In genomic region chr11:126304457-126305072, GRCh38 we compare ENCODE assay signal across 2 cellular contexts.
TF ChIP-seq lines count a peak whose summit lies in the region.

No MANE protein-coding gene starts in this region.

TF ChIP-seq in PFSK-1, 5 proteins besides CTCF, POLR2A, EP300 and RAD21:
- no peak for TF ChIP-seq TAF1 (IDR thresholded peaks at IDR 0.05; ENCODE audit: borderline replicate concordance, insufficient read depth, low read length)
- TF ChIP-seq SIN3A (IDR thresholded peaks at IDR 0.05; ENCODE audit: borderline replicate concordance, insufficient read depth, low read length), result 0 out of 2 replicates have a peak, but pooled peaks have one; percentile 2

TF ChIP-seq in H1, 55 proteins besides CTCF, POLR2A, EP300 and RAD21:
- TF ChIP-seq CEBPB (IDR thresholded peaks at IDR 0.05; ENCODE audit: low read depth, low read length) (no peak), FOSL1 (IDR thresholded peaks at IDR 0.05; ENCODE audit: insufficient read depth, low read depth, low read length) (no peak), RXRA (IDR thresholded peaks at IDR 0.05; ENCODE audit: insufficient read depth, low read depth, low read length) (no peak), SIX5 (IDR thresholded peaks at IDR 0.05; ENCODE audit: low read depth, low read length) (no peak), BRCA1 (IDR thresholded peaks at IDR 0.05; ENCODE audit: low read depth, low read length) (no peak), SP2 (IDR thresholded peaks at IDR 0.05; ENCODE audit: low read length) (no peak), CHD2 (IDR thresholded peaks at IDR 0.05; ENCODE audit: low read length) (no peak), ATF3 (IDR thresholded peaks at IDR 0.05; ENCODE audit: insufficient read depth, low read depth, low read length) (no peak), TEAD4 (IDR thresholded peaks at IDR 0.05; ENCODE audit: low read depth, low read length) (no peak), ASH2L (IDR thresholded peaks at IDR 0.05; ENCODE audit: low read length) (no peak), POU5F1 (IDR thresholded peaks at IDR 0.05; ENCODE audit: low read depth, low read length) (no peak), SP1 (IDR thresholded peaks at IDR 0.05; ENCODE audit: low read depth, low read length) (no peak), KDM4A (IDR thresholded peaks at IDR 0.05; ENCODE audit: low read depth, low read length, severe bottlenecking) (no peak)
- TF ChIP-seq, protein P1, sequence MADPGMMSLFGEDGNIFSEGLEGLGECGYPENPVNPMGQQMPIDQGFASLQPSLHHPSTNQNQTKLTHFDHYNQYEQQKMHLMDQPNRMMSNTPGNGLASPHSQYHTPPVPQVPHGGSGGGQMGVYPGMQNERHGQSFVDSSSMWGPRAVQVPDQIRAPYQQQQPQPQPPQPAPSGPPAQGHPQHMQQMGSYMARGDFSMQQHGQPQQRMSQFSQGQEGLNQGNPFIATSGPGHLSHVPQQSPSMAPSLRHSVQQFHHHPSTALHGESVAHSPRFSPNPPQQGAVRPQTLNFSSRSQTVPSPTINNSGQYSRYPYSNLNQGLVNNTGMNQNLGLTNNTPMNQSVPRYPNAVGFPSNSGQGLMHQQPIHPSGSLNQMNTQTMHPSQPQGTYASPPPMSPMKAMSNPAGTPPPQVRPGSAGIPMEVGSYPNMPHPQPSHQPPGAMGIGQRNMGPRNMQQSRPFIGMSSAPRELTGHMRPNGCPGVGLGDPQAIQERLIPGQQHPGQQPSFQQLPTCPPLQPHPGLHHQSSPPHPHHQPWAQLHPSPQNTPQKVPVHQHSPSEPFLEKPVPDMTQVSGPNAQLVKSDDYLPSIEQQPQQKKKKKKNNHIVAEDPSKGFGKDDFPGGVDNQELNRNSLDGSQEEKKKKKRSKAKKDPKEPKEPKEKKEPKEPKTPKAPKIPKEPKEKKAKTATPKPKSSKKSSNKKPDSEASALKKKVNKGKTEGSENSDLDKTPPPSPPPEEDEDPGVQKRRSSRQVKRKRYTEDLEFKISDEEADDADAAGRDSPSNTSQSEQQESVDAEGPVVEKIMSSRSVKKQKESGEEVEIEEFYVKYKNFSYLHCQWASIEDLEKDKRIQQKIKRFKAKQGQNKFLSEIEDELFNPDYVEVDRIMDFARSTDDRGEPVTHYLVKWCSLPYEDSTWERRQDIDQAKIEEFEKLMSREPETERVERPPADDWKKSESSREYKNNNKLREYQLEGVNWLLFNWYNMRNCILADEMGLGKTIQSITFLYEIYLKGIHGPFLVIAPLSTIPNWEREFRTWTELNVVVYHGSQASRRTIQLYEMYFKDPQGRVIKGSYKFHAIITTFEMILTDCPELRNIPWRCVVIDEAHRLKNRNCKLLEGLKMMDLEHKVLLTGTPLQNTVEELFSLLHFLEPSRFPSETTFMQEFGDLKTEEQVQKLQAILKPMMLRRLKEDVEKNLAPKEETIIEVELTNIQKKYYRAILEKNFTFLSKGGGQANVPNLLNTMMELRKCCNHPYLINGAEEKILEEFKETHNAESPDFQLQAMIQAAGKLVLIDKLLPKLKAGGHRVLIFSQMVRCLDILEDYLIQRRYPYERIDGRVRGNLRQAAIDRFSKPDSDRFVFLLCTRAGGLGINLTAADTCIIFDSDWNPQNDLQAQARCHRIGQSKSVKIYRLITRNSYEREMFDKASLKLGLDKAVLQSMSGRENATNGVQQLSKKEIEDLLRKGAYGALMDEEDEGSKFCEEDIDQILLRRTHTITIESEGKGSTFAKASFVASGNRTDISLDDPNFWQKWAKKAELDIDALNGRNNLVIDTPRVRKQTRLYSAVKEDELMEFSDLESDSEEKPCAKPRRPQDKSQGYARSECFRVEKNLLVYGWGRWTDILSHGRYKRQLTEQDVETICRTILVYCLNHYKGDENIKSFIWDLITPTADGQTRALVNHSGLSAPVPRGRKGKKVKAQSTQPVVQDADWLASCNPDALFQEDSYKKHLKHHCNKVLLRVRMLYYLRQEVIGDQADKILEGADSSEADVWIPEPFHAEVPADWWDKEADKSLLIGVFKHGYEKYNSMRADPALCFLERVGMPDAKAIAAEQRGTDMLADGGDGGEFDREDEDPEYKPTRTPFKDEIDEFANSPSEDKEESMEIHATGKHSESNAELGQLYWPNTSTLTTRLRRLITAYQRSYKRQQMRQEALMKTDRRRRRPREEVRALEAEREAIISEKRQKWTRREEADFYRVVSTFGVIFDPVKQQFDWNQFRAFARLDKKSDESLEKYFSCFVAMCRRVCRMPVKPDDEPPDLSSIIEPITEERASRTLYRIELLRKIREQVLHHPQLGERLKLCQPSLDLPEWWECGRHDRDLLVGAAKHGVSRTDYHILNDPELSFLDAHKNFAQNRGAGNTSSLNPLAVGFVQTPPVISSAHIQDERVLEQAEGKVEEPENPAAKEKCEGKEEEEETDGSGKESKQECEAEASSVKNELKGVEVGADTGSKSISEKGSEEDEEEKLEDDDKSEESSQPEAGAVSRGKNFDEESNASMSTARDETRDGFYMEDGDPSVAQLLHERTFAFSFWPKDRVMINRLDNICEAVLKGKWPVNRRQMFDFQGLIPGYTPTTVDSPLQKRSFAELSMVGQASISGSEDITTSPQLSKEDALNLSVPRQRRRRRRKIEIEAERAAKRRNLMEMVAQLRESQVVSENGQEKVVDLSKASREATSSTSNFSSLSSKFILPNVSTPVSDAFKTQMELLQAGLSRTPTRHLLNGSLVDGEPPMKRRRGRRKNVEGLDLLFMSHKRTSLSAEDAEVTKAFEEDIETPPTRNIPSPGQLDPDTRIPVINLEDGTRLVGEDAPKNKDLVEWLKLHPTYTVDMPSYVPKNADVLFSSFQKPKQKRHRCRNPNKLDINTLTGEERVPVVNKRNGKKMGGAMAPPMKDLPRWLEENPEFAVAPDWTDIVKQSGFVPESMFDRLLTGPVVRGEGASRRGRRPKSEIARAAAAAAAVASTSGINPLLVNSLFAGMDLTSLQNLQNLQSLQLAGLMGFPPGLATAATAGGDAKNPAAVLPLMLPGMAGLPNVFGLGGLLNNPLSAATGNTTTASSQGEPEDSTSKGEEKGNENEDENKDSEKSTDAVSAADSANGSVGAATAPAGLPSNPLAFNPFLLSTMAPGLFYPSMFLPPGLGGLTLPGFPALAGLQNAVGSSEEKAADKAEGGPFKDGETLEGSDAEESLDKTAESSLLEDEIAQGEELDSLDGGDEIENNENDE (IDR thresholded peaks at IDR 0.05; ENCODE audit: insufficient replicate concordance, low read length), result no peak
